Comparison of ENCODE assay signal across 8 cellular contexts in genomic region chr16:88783391-88784073, GRCh38. TPM values are rescaled to one million over a fixed set of nuclear protein-coding genes. Genes with fewer than 3 reads are reported as not detected.
A peak's percentile ranks its signal among the peaks of the same experiment; 100 is the strongest.
DNase-seq lines count a peak whose midpoint lies in the region; ATAC-seq and TF ChIP-seq lines count a peak whose summit lies in the region.

No MANE protein-coding gene starts in this region.

- DNase-seq in stimulated activated CD4-positive, alpha-beta T cell treated with anti-CD3 and anti-CD28 coated beads, Interleukin-4, amount 100 ng/mL, for 24 hours, result peak; percentile 34
- no peak for DNase-seq in stimulated activated CD4-positive, alpha-beta T cell treated with anti-CD3 and anti-CD28 coated beads, Interleukin-12 subunit alpha, Interleukin-12 subunit beta, amount 100 ng/mL, for 4 hours
- no peak for DNase-seq in GM13977 (ENCODE audit: low spot score)
- no peak for DNase-seq in GM03348 (ENCODE audit: low spot score)

- H3K27me3 ChIP-seq in iPS-18a (ENCODE audit: control insufficient read depth, insufficient read depth, low read length), result no peaks in the 10 kb centered on the region
- peaks cover 0 to 24% (median 11%) of the 10 kb centered on the region in 3 donors for H3K27me3 ChIP-seq in skeletal muscle tissue (ENCODE audit: control insufficient read depth in 3 of 3, insufficient read depth in 3 of 3, low read length in 3 of 3)

- no peak overlapping the region for H3K9ac ChIP-seq in iPS-18a (ENCODE audit: low read length)
- peak overlapping the region; percentile 4 to 45 (median 25) for H3K9ac ChIP-seq in skeletal muscle tissue (ENCODE audit: low read depth in 1 of 3, low read length in 3 of 3)

- peaks cover 5% of the 10 kb centered on the region for H3K4me1 ChIP-seq in iPS-18a (ENCODE audit: control insufficient read depth, low read depth, low read length)
- H3K4me1 ChIP-seq in skeletal muscle tissue (ENCODE audit: control insufficient read depth in 3 of 3, insufficient read depth in 3 of 3, low read length in 3 of 3), result peaks cover 20 to 44% (median 24%) of the 10 kb centered on the region in 3 donors

- in situ Hi-C loops in GM13977 (cut with MboI; ENCODE audit: low pct_unique_long_range_greater_than_20kb, low sequenced_read_pairs, unreplicated experiment), result loop anchor here (10.0 kb wide), 1 partner anchor 49 kb away; no protein-coding TSS in a partner anchor

- ATAC-seq in HG02970 (IDR thresholded peaks at IDR 0.05; ENCODE audit: low FRiP score, unreplicated experiment), result no peak

- no peak for TF ChIP-seq CTCF in GM13977 (IDR thresholded peaks at IDR 0.05; ENCODE audit: extremely low read depth, insufficient read depth, missing control alignments)

- H3K36me3 ChIP-seq in iPS-18a (ENCODE audit: control insufficient read depth, low read depth, low read length), result no peaks in the 10 kb centered on the region
- H3K36me3 ChIP-seq in skeletal muscle tissue (ENCODE audit: control insufficient read depth in 3 of 3, insufficient read depth in 3 of 3, low read length in 3 of 3), result no peaks in the 10 kb centered on the region

- H3K9me3 ChIP-seq in iPS-18a (ENCODE audit: control insufficient read depth, low read depth, low read length), result no peaks in the 10 kb centered on the region
- H3K9me3 ChIP-seq in skeletal muscle tissue (ENCODE audit: control insufficient read depth in 3 of 3, low read length in 3 of 3), result no peaks in the 10 kb centered on the region

- H3K27ac ChIP-seq in angular gyrus (ENCODE audit: low read depth, low read length), result peak overlapping the region; percentile 49
- no peak overlapping the region for H3K27ac ChIP-seq in iPS-18a (ENCODE audit: low read length)
- peak overlapping the region; percentile 60 for H3K27ac ChIP-seq in skeletal muscle tissue (ENCODE audit: low read depth, low read length)

- peak overlapping the region; percentile 52 for H3K4me3 ChIP-seq in iPS-18a (ENCODE audit: low read length)
- H3K4me3 ChIP-seq in skeletal muscle tissue (ENCODE audit: low read length in 3 of 3), result peak overlapping the region in 2 of 3 donors; percentile 30 to 61

RNA-seq across cellular contexts. Expression of gene PIEZO1, which starts 1.5 kb away (rescaled TPM):
- 45.9 TPM for total RNA-seq in skeletal muscle tissue

RNA-seq across cellular contexts. Expression of gene CDT1, which starts 20.1 kb away (rescaled TPM):
- total RNA-seq in skeletal muscle tissue, result 6.3 TPM

RNA-seq across cellular contexts. Expression of gene APRT, which starts 28.2 kb away (rescaled TPM):
- total RNA-seq in skeletal muscle tissue, result 41.8 TPM
